1 cellular context compared by ENCODE assay signal in genomic region chr4:80134936-80135701, GRCh38.
TF ChIP-seq lines count a peak whose summit lies in the region.

No MANE protein-coding gene starts in this region.

TF ChIP-seq in HEK293, 187 proteins besides CTCF, POLR2A, EP300 and RAD21:
- TF ChIP-seq SETDB1 (IDR thresholded peaks at IDR 0.05; ENCODE audit: insufficient read length, low read length), result peak; percentile 20
- TF ChIP-seq ZNF473 (tag by site-specific recombination; IDR thresholded peaks at IDR 0.05), result no peak
- peak; percentile 23; the same call in 1 of the 2 replicates for TF ChIP-seq ZNF335 (tag by site-specific recombination; conservative IDR thresholded peaks at IDR 0.05)
- no peak for TF ChIP-seq ZNF10 (tag by site-specific recombination; IDR thresholded peaks at IDR 0.05)
